In the genomic region with DNA sequence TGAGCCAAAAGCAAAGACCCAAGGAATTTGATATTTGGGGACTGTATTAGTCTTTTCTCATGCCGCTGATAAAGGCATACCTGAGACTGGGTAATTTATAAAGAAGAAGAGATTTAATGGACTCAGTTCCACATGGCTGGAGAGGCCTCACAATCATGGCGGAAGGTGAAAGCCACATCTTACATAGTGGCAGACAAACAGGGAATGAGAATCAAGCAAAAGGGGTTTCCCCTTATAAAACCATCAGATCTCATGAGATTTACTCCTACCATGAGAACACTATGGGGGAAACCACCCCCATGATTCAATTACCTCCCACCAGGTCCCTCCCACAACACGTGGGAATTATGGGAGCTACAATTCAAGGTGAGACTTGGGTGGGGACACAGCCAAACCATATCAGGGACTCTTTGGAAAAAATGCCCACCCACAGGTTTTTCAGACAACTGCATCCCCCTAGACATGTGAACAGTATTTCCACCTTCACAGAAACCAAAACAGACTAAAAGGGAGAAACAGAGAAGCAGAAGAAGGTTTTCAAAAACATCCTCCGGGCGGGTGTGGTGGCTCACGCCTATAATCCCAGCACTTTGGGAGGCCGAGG, we compare ENCODE assay signal across 6 cellular contexts.
A peak's percentile ranks its signal among the peaks of the same experiment; 100 is the strongest.
DNase-seq lines count a peak whose midpoint lies in the region; ATAC-seq and TF ChIP-seq lines count a peak whose summit lies in the region.
"Not testable (repeated sequence)": the region's sequence is repeated elsewhere in the genome, so short reads cannot be mapped to it uniquely, and the experiment has no call there.

No MANE protein-coding gene starts in this region.

- not testable (repeated sequence) for DNase-seq in CD4-positive, CD25-positive, alpha-beta regulatory T cell; activated T-cell treated with anti-CD3 and anti-CD28 coated beads, Interleukin-2, amount 50 U/mL, for 4 hours; memory B cell (ENCODE audit: low spot score in 2 of 2); stimulated activated naive B cell treated with anti-CD40 and anti-IgM and Interleukin-4, amounts not matched to agents 10 μg/mL and 1 μg/mL and 100 μg/mL, for 72 hours

- peaks cover 26% of the 10 kb centered on the region for H4K20me1 ChIP-seq in OCI-LY3 (ENCODE audit: insufficient read depth, low read length)

- H3K79me2 ChIP-seq in OCI-LY3 (ENCODE audit: low read length), result not testable (repeated sequence)

- H3K9ac ChIP-seq in OCI-LY3 (ENCODE audit: low read length), result not testable (repeated sequence)

- not testable (repeated sequence) for H3K9me3 Mint-ChIP-seq in CD4-positive, CD25-positive, alpha-beta regulatory T cell; activated T-cell treated with anti-CD3 and anti-CD28 coated beads, Interleukin-2, amount 50 U/mL, for 4 hours; activated naive CD8-positive, alpha-beta T cell (ENCODE audit: low read depth); memory B cell
- H3K9me3 Mint-ChIP-seq in stimulated activated naive B cell treated with anti-CD40 and anti-IgM and Interleukin-4, amounts not matched to agents 10 μg/mL and 1 μg/mL and 100 μg/mL, for 72 hours, result peaks cover 6 to 12% of the 10 kb centered on the region in 2 donors

- peaks cover 11% of the 10 kb centered on the region for H3K4me1 ChIP-seq in CD4-positive, CD25-positive, alpha-beta regulatory T cell (ENCODE audit: control insufficient read depth, insufficient read depth, low read length, poor library complexity, severe bottlenecking)
- peaks cover 24% of the 10 kb centered on the region for H3K4me1 ChIP-seq in OCI-LY3 (ENCODE audit: low read length)

- not testable (repeated sequence) for H3K36me3 ChIP-seq in CD4-positive, CD25-positive, alpha-beta regulatory T cell (ENCODE audit: control insufficient read depth, insufficient read depth, low read length); OCI-LY3 (replicated peaks; ENCODE audit: low read depth, low read length)

- peaks cover 5 to 56% (median 22%) of the 10 kb centered on the region in 4 donors for H3K4me1 Mint-ChIP-seq in CD4-positive, CD25-positive, alpha-beta regulatory T cell
- H3K4me1 Mint-ChIP-seq in activated T-cell treated with anti-CD3 and anti-CD28 coated beads, Interleukin-2, amount 50 U/mL, for 4 hours (ENCODE audit: low read depth), result peaks cover 32% of the 10 kb centered on the region
- H3K4me1 Mint-ChIP-seq in activated naive CD8-positive, alpha-beta T cell (ENCODE audit: low read depth), result peaks cover 41% of the 10 kb centered on the region
- peaks cover 36% of the 10 kb centered on the region for H3K4me1 Mint-ChIP-seq in memory B cell
- peaks cover 47 to 62% of the 10 kb centered on the region in 2 donors for H3K4me1 Mint-ChIP-seq in stimulated activated naive B cell treated with anti-CD40 and anti-IgM and Interleukin-4, amounts not matched to agents 10 μg/mL and 1 μg/mL and 100 μg/mL, for 72 hours

- TF ChIP-seq CTCF in OCI-LY3 (IDR thresholded peaks at IDR 0.05; ENCODE audit: low read depth, low read length), result not testable (repeated sequence)

- H3K36me3 Mint-ChIP-seq in CD4-positive, CD25-positive, alpha-beta regulatory T cell; activated T-cell treated with anti-CD3 and anti-CD28 coated beads, Interleukin-2, amount 50 U/mL, for 4 hours (ENCODE audit: insufficient read depth); activated naive CD8-positive, alpha-beta T cell; memory B cell: not testable (repeated sequence)
- peaks cover 9 to 17% of the 10 kb centered on the region in 2 donors for H3K36me3 Mint-ChIP-seq in stimulated activated naive B cell treated with anti-CD40 and anti-IgM and Interleukin-4, amounts not matched to agents 10 μg/mL and 1 μg/mL and 100 μg/mL, for 72 hours

- H3K4me3 Mint-ChIP-seq in CD4-positive, CD25-positive, alpha-beta regulatory T cell; activated T-cell treated with anti-CD3 and anti-CD28 coated beads, Interleukin-2, amount 50 U/mL, for 4 hours; activated naive CD8-positive, alpha-beta T cell: not testable (repeated sequence)
- peak overlapping the region; percentile 8 for H3K4me3 Mint-ChIP-seq in memory B cell
- peak overlapping the region in 1 of 2 donors; percentile 19 for H3K4me3 Mint-ChIP-seq in stimulated activated naive B cell treated with anti-CD40 and anti-IgM and Interleukin-4, amounts not matched to agents 10 μg/mL and 1 μg/mL and 100 μg/mL, for 72 hours

- H3K27ac ChIP-seq in CD4-positive, CD25-positive, alpha-beta regulatory T cell (ENCODE audit: insufficient read depth, low read length, poor library complexity, severe bottlenecking); OCI-LY3 (ENCODE audit: low read length): not testable (repeated sequence)

- H3K27me3 Mint-ChIP-seq in CD4-positive, CD25-positive, alpha-beta regulatory T cell; activated T-cell treated with anti-CD3 and anti-CD28 coated beads, Interleukin-2, amount 50 U/mL, for 4 hours (ENCODE audit: low read depth); activated naive CD8-positive, alpha-beta T cell; memory B cell; stimulated activated naive B cell treated with anti-CD40 and anti-IgM and Interleukin-4, amounts not matched to agents 10 μg/mL and 1 μg/mL and 100 μg/mL, for 72 hours: not testable (repeated sequence)

- ATAC-seq in CD4-positive, CD25-positive, alpha-beta regulatory T cell (ENCODE audit: low read depth in 2 of 2), result not testable (repeated sequence)
- ATAC-seq in activated T-cell treated with anti-CD3 and anti-CD28 coated beads, Interleukin-2, amount 50 U/mL, for 4 hours, result peak; percentile 47 to 59
- peak; percentile 78 for ATAC-seq in memory B cell (ENCODE audit: low read depth)
- ATAC-seq in stimulated activated naive B cell treated with anti-CD40 and anti-IgM and Interleukin-4, amounts not matched to agents 10 μg/mL and 1 μg/mL and 100 μg/mL, for 72 hours (replicated peaks), result peak; percentile 65 to 70

- peak overlapping the region; percentile 16 for H3K4me2 ChIP-seq in OCI-LY3 (ENCODE audit: low read length)

- not testable (repeated sequence) for H3K9me3 ChIP-seq in CD4-positive, CD25-positive, alpha-beta regulatory T cell (ENCODE audit: control insufficient read depth in 2 of 2, low read length in 2 of 2); OCI-LY3 (ENCODE audit: insufficient read depth, low read length)

- H3K27me3 ChIP-seq in CD4-positive, CD25-positive, alpha-beta regulatory T cell (ENCODE audit: control insufficient read depth, insufficient read depth, low read length), result not testable (repeated sequence)
- H3K27me3 ChIP-seq in OCI-LY3 (ENCODE audit: low read depth, low read length), result peaks cover 92% of the 10 kb centered on the region

- not testable (repeated sequence) for H2AFZ ChIP-seq in OCI-LY3 (ENCODE audit: low read depth, low read length)

- not testable (repeated sequence) for H3K4me3 ChIP-seq in CD4-positive, CD25-positive, alpha-beta regulatory T cell (ENCODE audit: low read depth, low read length); OCI-LY3 (ENCODE audit: low read length)

- peak overlapping the region in 2 of 3 donors; percentile 20 to 39 for H3K27ac Mint-ChIP-seq in CD4-positive, CD25-positive, alpha-beta regulatory T cell
- H3K27ac Mint-ChIP-seq in activated naive CD8-positive, alpha-beta T cell, result peak overlapping the region; percentile 66
- H3K27ac Mint-ChIP-seq in memory B cell, result not testable (repeated sequence)
- peak overlapping the region; percentile 89 for H3K27ac Mint-ChIP-seq in stimulated activated naive B cell treated with anti-CD40 and anti-IgM and Interleukin-4, amounts not matched to agents 10 μg/mL and 1 μg/mL and 100 μg/mL, for 72 hours
